In genomic region chr14:32397871-32398640, GRCh38 we compare ENCODE assay signal across 1 cellular context.
A peak's percentile ranks its signal among the peaks of the same experiment; 100 is the strongest.
TF ChIP-seq lines count a peak whose summit lies in the region.

No MANE protein-coding gene starts in this region.

TF ChIP-seq in SK-N-SH, 30 proteins besides CTCF, POLR2A, EP300 and RAD21 (continued from another document):
- no peak for TF ChIP-seq USF1 (IDR thresholded peaks at IDR 0.05; ENCODE audit: borderline replicate concordance, low read depth)
- no peak for TF ChIP-seq CHD2 (IDR thresholded peaks at IDR 0.05; ENCODE audit: low read length, partially characterized antibody)
- peak; percentile 38; the same call in 1 of the 2 replicates for TF ChIP-seq ZBTB33 (IDR thresholded peaks at IDR 0.05; ENCODE audit: borderline replicate concordance, low read depth)
- 0 out of 2 replicates have a peak, but pooled peaks have one; percentile 36 for TF ChIP-seq MAX (IDR thresholded peaks at IDR 0.05; ENCODE audit: low read depth)
- 0 out of 2 replicates have a peak, but pooled peaks have one; percentile 7 for TF ChIP-seq SIN3A (IDR thresholded peaks at IDR 0.05; ENCODE audit: borderline replicate concordance, low read depth, low read length)
- no peak for TF ChIP-seq USF2 (IDR thresholded peaks at IDR 0.05; ENCODE audit: borderline replicate concordance, low read depth, low read length)
- peak; percentile 88 for TF ChIP-seq NFIC (IDR thresholded peaks at IDR 0.05; ENCODE audit: borderline replicate concordance)
- TF ChIP-seq RXRA (IDR thresholded peaks at IDR 0.05; ENCODE audit: borderline replicate concordance, low read depth) = peak; percentile 70; the same call in 1 of the 2 replicates
- no peak for TF ChIP-seq RFX5 (IDR thresholded peaks at IDR 0.05; ENCODE audit: low read length)
- TF ChIP-seq JUND (IDR thresholded peaks at IDR 0.05) = peak; percentile 84
- TF ChIP-seq EZH2phosphoT487 (IDR thresholded peaks at IDR 0.05; ENCODE audit: borderline replicate concordance, low read depth) = no peak
- peak; percentile 91 for TF ChIP-seq TEAD4 (IDR thresholded peaks at IDR 0.05; ENCODE audit: borderline replicate concordance, insufficient read depth)
- no peak for TF ChIP-seq GATA2 (CRISPR knock-in tag; IDR thresholded peaks at IDR 0.05)
- TF ChIP-seq GABPA (IDR thresholded peaks at IDR 0.05; ENCODE audit: low read depth) = no peak
- TF ChIP-seq MEF2A (IDR thresholded peaks at IDR 0.05; ENCODE audit: borderline replicate concordance, low read depth) = no peak
- TF ChIP-seq PBX3 (IDR thresholded peaks at IDR 0.05) = peak; percentile 94
